In genomic region chr9:88998911-88999310, GRCh38 we compare ENCODE assay signal across 1 cellular context.
TF ChIP-seq lines count a peak whose summit lies in the region.

No MANE protein-coding gene starts in this region.

TF ChIP-seq in IMR-90, 13 proteins besides CTCF, POLR2A, EP300 and RAD21 (continued from another document):
- TF ChIP-seq ELK1 (IDR thresholded peaks at IDR 0.05; ENCODE audit: borderline replicate concordance, low read depth, low read length) (no peak), CEBPB (IDR thresholded peaks at IDR 0.05; ENCODE audit: low read depth, low read length) (no peak), CHD1 (IDR thresholded peaks at IDR 0.05; ENCODE audit: low read depth, low read length) (no peak), MXI1 (IDR thresholded peaks at IDR 0.05; ENCODE audit: borderline replicate concordance, low read depth, low read length) (no peak), MAZ (IDR thresholded peaks at IDR 0.05; ENCODE audit: borderline replicate concordance, low read depth, low read length) (no peak), FOS (IDR thresholded peaks at IDR 0.05; ENCODE audit: low read depth, low read length) (no peak), USF2 (IDR thresholded peaks at IDR 0.05; ENCODE audit: low read depth, low read length) (no peak), NFE2L2 (IDR thresholded peaks at IDR 0.05; ENCODE audit: low read depth, low read length) (no peak), MAFK (IDR thresholded peaks at IDR 0.05; ENCODE audit: low read depth, low read length) (no peak)
